ENCODE assay signal across 30 cellular contexts in the genomic region with DNA sequence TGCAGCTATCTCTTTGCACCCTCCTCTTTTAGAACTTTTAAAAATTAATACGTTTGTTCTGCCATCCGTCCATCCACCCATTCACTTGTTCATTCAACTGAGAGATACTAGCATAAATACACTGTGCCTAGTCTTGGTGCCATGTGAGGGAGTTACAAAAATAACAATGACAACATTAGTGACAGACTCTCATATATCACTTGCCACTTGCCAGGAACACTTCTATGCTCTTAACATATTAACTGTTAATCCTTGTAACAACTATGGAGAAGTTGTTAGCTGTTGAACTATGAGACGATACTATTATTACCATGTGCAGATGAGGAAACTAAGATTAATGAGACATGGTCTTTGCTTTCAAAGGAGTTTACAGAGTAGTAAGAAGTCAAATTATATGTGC.
"Had no signal": no experiment of that assay in that cellular context is flagged by ENCODE, and none has a peak within 500 bp of the region (broad histone marks: within the 10 kb centered on the region; RNA-seq: fewer than 3 reads in every experiment).

No MANE protein-coding gene starts in this region.

- H3K9me3 ChIP-seq: MG63 had no signal

- H3K4me3 ChIP-seq: cardiac muscle cell, MG63 had no signal

- H3K4me3 Mint-ChIP-seq: activated B cell treated with CpG ODN at 0.5 μM for 24 hours; activated CD4-positive, alpha-beta memory T cell treated with anti-CD3 and anti-CD28 coated beads for 36 hours; activated naive CD8-positive, alpha-beta T cell treated with anti-CD3 and anti-CD28 coated beads for 36 hours; activated T-helper 17 cell treated with anti-CD3 and anti-CD28 coated beads, Interleukin-2, amount 50 U/mL, for 72 hours had no signal

- H3K27ac Mint-ChIP-seq: activated B cell treated with CpG ODN at 0.5 μM for 24 hours; activated CD4-positive, alpha-beta memory T cell treated with anti-CD3 and anti-CD28 coated beads for 36 hours; activated naive CD8-positive, alpha-beta T cell treated with anti-CD3 and anti-CD28 coated beads for 36 hours; activated T-helper 17 cell treated with anti-CD3 and anti-CD28 coated beads, Interleukin-2, amount 50 U/mL, for 72 hours had no signal

- H3K27ac ChIP-seq: cardiac muscle cell, VCaP had no signal

- H3K27me3 ChIP-seq: cardiac muscle cell, MG63 had no signal

- H3K36me3 Mint-ChIP-seq: activated CD4-positive, alpha-beta memory T cell treated with anti-CD3 and anti-CD28 coated beads for 36 hours had no signal

- DNase-seq: activated B cell treated with CpG ODN at 0.5 μM for 24 hours; activated CD4-positive, alpha-beta memory T cell treated with anti-CD3 and anti-CD28 coated beads for 36 hours; activated CD4-positive, alpha-beta T cell treated with anti-CD3 and anti-CD28 coated beads for 4 hours; activated CD4-positive, alpha-beta T cell treated with anti-CD3 and anti-CD28 coated beads, Interleukin-2, amount 50 U/mL, for 1 hour; activated CD4-positive, CD25-positive, alpha-beta regulatory T cell treated with anti-CD3 and anti-CD28 coated beads, Interleukin-2, amount 50 U/mL, for 72 hours; activated CD8-positive, alpha-beta memory T cell treated with anti-CD3 and anti-CD28 coated beads, Interleukin-2, amount 50 U/mL, for 4 hours; activated effector memory CD4-positive, alpha-beta T cell treated with anti-CD3 and anti-CD28 coated beads, Interleukin-2, amount 50 U/mL, for 16 hours; activated naive CD4-positive, alpha-beta T cell; activated naive CD4-positive, alpha-beta T cell treated with anti-CD3 and anti-CD28 coated beads, Interleukin-2, amount 50 U/mL, for 16 hours; activated naive CD8-positive, alpha-beta T cell treated with anti-CD3 and anti-CD28 coated beads for 36 hours; activated T-cell treated with anti-CD3 and anti-CD28 coated beads, Interleukin-2, amount 50 U/mL, for 48 hours; amniotic stem cell; Kasumi-1; KG1; MG63; NCI-H1048; NCI-H1105 treated with DMSO at 0.1 percent for 48 hours; NCI-H1436; NCI-H1694; NCI-H1930; NCI-H345; NCI-H524 treated with DMSO at 0.1 percent for 48 hours; SIG-M5; SW 1271; T-helper 9 cell had no signal

- H3K9me3 Mint-ChIP-seq: activated B cell treated with CpG ODN at 0.5 μM for 24 hours; activated CD4-positive, alpha-beta memory T cell treated with anti-CD3 and anti-CD28 coated beads for 36 hours; activated naive CD8-positive, alpha-beta T cell treated with anti-CD3 and anti-CD28 coated beads for 36 hours; activated T-helper 17 cell treated with anti-CD3 and anti-CD28 coated beads, Interleukin-2, amount 50 U/mL, for 72 hours had no signal

- H3K36me3 ChIP-seq: cardiac muscle cell, MG63 had no signal

- H3K27me3 Mint-ChIP-seq: activated B cell treated with CpG ODN at 0.5 μM for 24 hours; activated CD4-positive, alpha-beta memory T cell treated with anti-CD3 and anti-CD28 coated beads for 36 hours; activated naive CD8-positive, alpha-beta T cell treated with anti-CD3 and anti-CD28 coated beads for 36 hours; activated T-helper 17 cell treated with anti-CD3 and anti-CD28 coated beads, Interleukin-2, amount 50 U/mL, for 72 hours had no signal

- ATAC-seq: Panc1, SK-N-SH treated with all-trans-retinoic acid at 6 μM for 48 hours had no signal
